In the genomic region with DNA sequence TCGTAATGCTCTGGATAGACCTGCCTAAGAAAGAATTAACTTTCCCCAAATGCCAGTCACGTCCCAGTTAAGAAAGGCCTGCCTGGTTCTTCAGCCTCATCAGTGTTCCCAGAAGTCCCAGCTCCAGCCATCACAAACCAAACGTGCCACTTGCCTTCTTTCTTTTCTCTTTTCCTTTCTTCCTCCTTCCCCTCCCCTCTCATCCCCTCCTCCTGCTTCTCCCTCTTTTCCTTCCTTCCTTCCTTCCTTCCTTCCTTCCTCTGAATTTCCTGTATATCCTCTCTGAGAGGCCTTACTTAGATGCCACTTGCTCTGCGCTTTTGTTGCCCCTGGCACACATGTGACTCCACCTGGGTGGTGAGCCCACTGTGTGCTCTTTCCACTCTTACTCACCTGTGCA, we compare ENCODE assay signal across 19 cellular contexts.
"Had no signal": no experiment of that assay in that cellular context is flagged by ENCODE, and none has a peak within 500 bp of the region (broad histone marks: within the 10 kb centered on the region; RNA-seq: fewer than 3 reads in every experiment).

No MANE protein-coding gene starts in this region.

- H3K27me3 ChIP-seq: MG63 had no signal

- H3K9me3 ChIP-seq: MG63 had no signal

- H3K4me3 ChIP-seq: MG63 had no signal

- ATAC-seq: Panc1, PC-3, SK-N-SH treated with all-trans-retinoic acid at 6 μM for 48 hours had no signal

- H3K36me3 ChIP-seq: MG63 had no signal

- H3K27ac ChIP-seq: RWPE1 had no signal

- DNase-seq: Karpas-422; KG1; MG63; NCI-H1092; NCI-H1436 treated with DMSO at 0.1 percent for 48 hours; NCI-H1694; NCI-H187 treated with DMSO at 0.1 percent for 48 hours; NCI-H2029 treated with DMSO at 0.1 percent for 48 hours; NCI-H2227 treated with DMSO at 0.1 percent for 48 hours; NCI-H524; NCI-H526 treated with DMSO at 0.1 percent for 48 hours; NCI-H748 treated with DMSO at 0.1 percent for 48 hours; NK-92 treated with Interleukin-12 subunit alpha and Interleukin-12 subunit beta, amount 100 ng/mL, for 24 hours; PC-3; SHP77; T-helper 1 cell had no signal
